1 cellular context compared by ENCODE assay signal in genomic region chr7:1255083-1255816, GRCh38.
TF ChIP-seq lines count a peak whose summit lies in the region.

No MANE protein-coding gene starts in this region.

TF ChIP-seq in GM23338, 12 proteins besides CTCF, POLR2A, EP300 and RAD21 (continued from another document):
- TF ChIP-seq ZNF462 (CRISPR knock-in tag; IDR thresholded peaks at IDR 0.05) (no peak), ZNF331 (CRISPR knock-in tag; IDR thresholded peaks at IDR 0.05; ENCODE audit: low read depth) (no peak), EZH2 (IDR thresholded peaks at IDR 0.05; ENCODE audit: low read depth, unreplicated experiment) (no peak), CREB1 (CRISPR knock-in tag; IDR thresholded peaks at IDR 0.05; ENCODE audit: low read depth) (no peak), JUNB (IDR thresholded peaks at IDR 0.05; ENCODE audit: unreplicated experiment) (no peak), REST (IDR thresholded peaks at IDR 0.05; ENCODE audit: unreplicated experiment) (no peak), ZNF114 (CRISPR knock-in tag; IDR thresholded peaks at IDR 0.05) (no peak), ETS1 (IDR thresholded peaks at IDR 0.05) (no peak), POLR2AphosphoS5 (IDR thresholded peaks at IDR 0.05; ENCODE audit: low read depth) (no peak), EZH2phosphoT487 (IDR thresholded peaks at IDR 0.05; ENCODE audit: unreplicated experiment) (no peak)
